In genomic region chr11:65041206-65042035, GRCh38 we compare ENCODE assay signal across 1 cellular context.
TF ChIP-seq lines count a peak whose summit lies in the region.

Gene SAC3D1, plus strand, starts transcription at chr11:65041210. Its CDS starts 83 bp downstream, at chr11:65041293.

TF ChIP-seq in HepG2, 621 proteins besides CTCF, POLR2A, EP300 and RAD21 (continued from another document and continues in another):
- TF ChIP-seq ZNF574 (CRISPR knock-in tag; IDR thresholded peaks at IDR 0.05) (peak; percentile 31; the same call in 1 of the 2 replicates), SKI (IDR thresholded peaks at IDR 0.05; ENCODE audit: partially characterized antibody) (no peak), RFX1 (IDR thresholded peaks at IDR 0.05) (no peak), TBL1XR1 (IDR thresholded peaks at IDR 0.05; ENCODE audit: borderline replicate concordance, low read length, partially characterized antibody) (no peak), ZNF652 (CRISPR knock-in tag; IDR thresholded peaks at IDR 0.05; ENCODE audit: borderline replicate concordance, low read depth) (no peak), HIVEP1 (CRISPR knock-in tag; IDR thresholded peaks at IDR 0.05) (no peak), THAP11 (CRISPR knock-in tag; IDR thresholded peaks at IDR 0.05) (no peak; the same call in 1 of the 2 replicates), ZNF431 (CRISPR knock-in tag; IDR thresholded peaks at IDR 0.05; ENCODE audit: borderline replicate concordance, low read depth) (peak; percentile 74; the same call in 1 of the 2 replicates), ZBTB40 (IDR thresholded peaks at IDR 0.05) (no peak), ZBTB40 (CRISPR knock-in tag; IDR thresholded peaks at IDR 0.05) (peak; percentile 66; the same call in 1 of the 2 replicates), REL (CRISPR knock-in tag; conservative IDR thresholded peaks at IDR 0.05) (0 out of 2 replicates have a peak, but pooled peaks have one; percentile 43), ZNF713 (CRISPR knock-in tag; IDR thresholded peaks at IDR 0.05) (no peak), UBTF (CRISPR knock-in tag; IDR thresholded peaks at IDR 0.05) (peak; percentile 90; the same call in 1 of the 2 replicates), ZNF207 (IDR thresholded peaks at IDR 0.05; ENCODE audit: borderline replicate concordance) (no peak), TRIM24 (CRISPR knock-in tag; IDR thresholded peaks at IDR 0.05) (no peak), POGZ (CRISPR knock-in tag; IDR thresholded peaks at IDR 0.05) (no peak; the same call in 1 of the 2 replicates), MED13 (CRISPR knock-in tag; IDR thresholded peaks at IDR 0.05) (no peak), JUN (CRISPR knock-in tag; IDR thresholded peaks at IDR 0.05) (0 out of 2 replicates have a peak, but pooled peaks have one; percentile 64), PHB2 (IDR thresholded peaks at IDR 0.05; ENCODE audit: partially characterized antibody) (no peak), GZF1 (CRISPR knock-in tag; IDR thresholded peaks at IDR 0.05) (no peak), ZNF589 (CRISPR knock-in tag; conservative IDR thresholded peaks at IDR 0.05) (0 out of 2 replicates have a peak, but pooled peaks have one; percentile 41), ZFYVE20 (CRISPR knock-in tag; IDR thresholded peaks at IDR 0.05; ENCODE audit: borderline replicate concordance, low read depth) (no peak), ZNF10 (CRISPR knock-in tag; IDR thresholded peaks at IDR 0.05; ENCODE audit: borderline replicate concordance, low read depth) (no peak), ZNF329 (CRISPR knock-in tag; IDR thresholded peaks at IDR 0.05; ENCODE audit: low read depth) (0 out of 2 replicates have a peak, but pooled peaks have one; percentile 59), DNMT1 (CRISPR knock-in tag; IDR thresholded peaks at IDR 0.05) (peak; percentile 45), ZNF740 (CRISPR knock-in tag; IDR thresholded peaks at IDR 0.05) (no peak), ZKSCAN5 (CRISPR knock-in tag; IDR thresholded peaks at IDR 0.05) (no peak), SAP130 (CRISPR knock-in tag; IDR thresholded peaks at IDR 0.05; ENCODE audit: low read depth) (peak; percentile 54), ZSCAN12 (CRISPR knock-in tag; IDR thresholded peaks at IDR 0.05) (no peak), ZFAT (CRISPR knock-in tag; conservative IDR thresholded peaks at IDR 0.05) (no peak), ZNF639 (CRISPR knock-in tag; conservative IDR thresholded peaks at IDR 0.05) (no peak), ZNF547 (CRISPR knock-in tag; IDR thresholded peaks at IDR 0.05) (peak; percentile 88), KLF12 (CRISPR knock-in tag; IDR thresholded peaks at IDR 0.05; ENCODE audit: borderline replicate concordance) (0 out of 2 replicates have a peak, but pooled peaks have one; percentile 10), MEF2D (CRISPR knock-in tag; IDR thresholded peaks at IDR 0.05) (no peak), ZBTB43 (CRISPR knock-in tag; conservative IDR thresholded peaks at IDR 0.05) (no peak), NFKBIZ (CRISPR knock-in tag; IDR thresholded peaks at IDR 0.05) (no peak), HMG20B (CRISPR knock-in tag; conservative IDR thresholded peaks at IDR 0.05) (no peak)
- TF ChIP-seq, protein P1, sequence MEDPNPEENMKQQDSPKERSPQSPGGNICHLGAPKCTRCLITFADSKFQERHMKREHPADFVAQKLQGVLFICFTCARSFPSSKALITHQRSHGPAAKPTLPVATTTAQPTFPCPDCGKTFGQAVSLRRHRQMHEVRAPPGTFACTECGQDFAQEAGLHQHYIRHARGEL (CRISPR knock-in tag; IDR thresholded peaks at IDR 0.05) = no peak
- TF ChIP-seq, protein P2, sequence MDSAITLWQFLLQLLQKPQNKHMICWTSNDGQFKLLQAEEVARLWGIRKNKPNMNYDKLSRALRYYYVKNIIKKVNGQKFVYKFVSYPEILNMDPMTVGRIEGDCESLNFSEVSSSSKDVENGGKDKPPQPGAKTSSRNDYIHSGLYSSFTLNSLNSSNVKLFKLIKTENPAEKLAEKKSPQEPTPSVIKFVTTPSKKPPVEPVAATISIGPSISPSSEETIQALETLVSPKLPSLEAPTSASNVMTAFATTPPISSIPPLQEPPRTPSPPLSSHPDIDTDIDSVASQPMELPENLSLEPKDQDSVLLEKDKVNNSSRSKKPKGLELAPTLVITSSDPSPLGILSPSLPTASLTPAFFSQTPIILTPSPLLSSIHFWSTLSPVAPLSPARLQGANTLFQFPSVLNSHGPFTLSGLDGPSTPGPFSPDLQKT (CRISPR knock-in tag; IDR thresholded peaks at IDR 0.05; ENCODE audit: borderline replicate concordance) = no peak
- TF ChIP-seq, protein P3, sequence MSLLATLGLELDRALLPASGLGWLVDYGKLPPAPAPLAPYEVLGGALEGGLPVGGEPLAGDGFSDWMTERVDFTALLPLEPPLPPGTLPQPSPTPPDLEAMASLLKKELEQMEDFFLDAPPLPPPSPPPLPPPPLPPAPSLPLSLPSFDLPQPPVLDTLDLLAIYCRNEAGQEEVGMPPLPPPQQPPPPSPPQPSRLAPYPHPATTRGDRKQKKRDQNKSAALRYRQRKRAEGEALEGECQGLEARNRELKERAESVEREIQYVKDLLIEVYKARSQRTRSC (CRISPR knock-in tag; IDR thresholded peaks at IDR 0.05; ENCODE audit: low read depth) = no peak
- TF ChIP-seq, protein P4, sequence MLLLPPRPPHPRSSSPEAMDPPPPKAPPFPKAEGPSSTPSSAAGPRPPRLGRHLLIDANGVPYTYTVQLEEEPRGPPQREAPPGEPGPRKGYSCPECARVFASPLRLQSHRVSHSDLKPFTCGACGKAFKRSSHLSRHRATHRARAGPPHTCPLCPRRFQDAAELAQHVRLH (CRISPR knock-in tag; IDR thresholded peaks at IDR 0.05; ENCODE audit: borderline replicate concordance, low read depth) = no peak
